11 cellular contexts compared by ENCODE assay signal in the genomic region with DNA sequence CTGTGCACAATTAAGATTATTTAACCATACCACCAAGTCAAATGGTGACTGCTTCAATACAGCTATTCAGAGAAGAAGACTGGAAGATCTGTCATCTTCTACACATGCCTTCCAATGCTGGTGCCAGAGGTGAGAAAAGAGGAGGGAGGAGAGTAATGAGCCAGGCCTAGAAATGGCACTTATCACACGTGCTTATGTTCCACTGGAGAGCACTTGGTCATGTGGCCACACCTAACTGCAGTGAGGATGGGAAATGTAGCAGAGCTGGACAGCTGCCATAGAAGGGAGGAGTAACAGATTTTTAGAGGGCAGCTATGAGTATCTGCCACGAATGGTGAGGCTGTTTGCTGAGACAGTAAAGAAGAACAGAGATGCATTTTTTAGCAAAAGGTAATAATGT.
DNase-seq lines count a peak whose midpoint lies in the region; ATAC-seq and TF ChIP-seq lines count a peak whose summit lies in the region.
"Had no signal": no experiment of that assay in that cellular context is flagged by ENCODE, and none has a peak within 500 bp of the region (broad histone marks: within the 10 kb centered on the region; RNA-seq: fewer than 3 reads in every experiment).

No MANE protein-coding gene starts in this region.

- intact Hi-C loops in left lung (cut with DNase I) = no loop called here

- WGBS in smooth muscle cell (ENCODE audit: low lambda C conversion rate) = 84% methylated on average over 2 of the region's 2 CpGs

- H3K27ac ChIP-seq in left lung (no peak overlapping the region), smooth muscle cell (ENCODE audit: low read depth) (no peak overlapping the region)
- H3K27ac ChIP-seq: ovary had no signal

- ATAC-seq in left lung (peak; percentile 91), HG03196 (IDR thresholded peaks at IDR 0.05; ENCODE audit: unreplicated experiment) (no peak), HG03039 (IDR thresholded peaks at IDR 0.05; ENCODE audit: unreplicated experiment) (no peak)

- peaks cover 0 to 9% of the 10 kb centered on the region in 2 donors for H3K36me3 ChIP-seq in left lung
- no peaks in the 10 kb centered on the region for H3K36me3 ChIP-seq in smooth muscle cell (ENCODE audit: low read depth)
- H3K36me3 ChIP-seq: ovary had no signal

- peaks cover 3% of the 10 kb centered on the region for H3K79me2 ChIP-seq in smooth muscle cell (ENCODE audit: low read depth)

- H3K9me3 ChIP-seq in left lung (no peaks in the 10 kb centered on the region), smooth muscle cell (replicated peaks; ENCODE audit: low read depth) (no peaks in the 10 kb centered on the region)
- H3K9me3 ChIP-seq: ovary had no signal

- no peak overlapping the region for H2AFZ ChIP-seq in smooth muscle cell (ENCODE audit: low read depth)

- peak; percentile 15 for DNase-seq in DMS53 treated with DMSO at 0.1 percent for 48 hours (lab: John Stamatoyannopoulos, UW; ENCODE audit: unreplicated experiment)
- DNase-seq in NCI-H1105 (lab: John Stamatoyannopoulos, UW) = peak; percentile 44
- peak; percentile 12 for DNase-seq in astrocyte of the hippocampus (ENCODE audit: low read depth, low spot score)
- DNase-seq in left lung = peak in 1 of 2 donors; percentile 59
- no peak for DNase-seq in smooth muscle cell (lab: John Stamatoyannopoulos, UW; ENCODE audit: unreplicated experiment)
- no peak for DNase-seq in NCI-H446 treated with DMSO at 0.1 percent for 48 hours (lab: John Stamatoyannopoulos, UW)
- DNase-seq: activated CD4-positive, alpha-beta T cell treated with anti-CD3 and anti-CD28 coated beads, Interleukin-2, amount 10 ng/mL, durations not matched to agents 24 days and 14 days; GDM1; ovary had no signal

- no peak overlapping the region for H3K4me2 ChIP-seq in smooth muscle cell

- no peaks in the 10 kb centered on the region for H3F3A ChIP-seq in smooth muscle cell (ENCODE audit: low read depth)

- H3K4me1 ChIP-seq in left lung (peaks cover 0 to 9% of the 10 kb centered on the region in 2 donors), smooth muscle cell (ENCODE audit: low read depth) (no peaks in the 10 kb centered on the region)

- H3K27me3 ChIP-seq in left lung (no peaks in the 10 kb centered on the region), smooth muscle cell (ENCODE audit: low read depth) (no peaks in the 10 kb centered on the region)
- H3K27me3 ChIP-seq: ovary had no signal

- H4K20me1 ChIP-seq in smooth muscle cell (ENCODE audit: low read depth) = peaks cover 8% of the 10 kb centered on the region

- H3K4me3 ChIP-seq in left lung = no peak overlapping the region
- H3K4me3 ChIP-seq in smooth muscle cell = no peak overlapping the region
- H3K4me3 ChIP-seq: ovary had no signal

- TF ChIP-seq CTCF in left lung (IDR thresholded peaks at IDR 0.05) = no peak
- no peak for TF ChIP-seq CTCF in smooth muscle cell (IDR thresholded peaks at IDR 0.05; ENCODE audit: borderline replicate concordance, insufficient read depth, poor library complexity, severe bottlenecking)

- H3K9ac ChIP-seq in smooth muscle cell (ENCODE audit: low read depth) = no peak overlapping the region

Comparison
In these comparisons a context has a peak if more than half of its experiments do, and no peak if none do; other contexts are left out.
1. DNase-seq: peak in DMS53 treated with DMSO at 0.1 percent for 48 hours (single experiment), NCI-H1105 (single experiment) and astrocyte of the hippocampus (single experiment); none in smooth muscle cell (single experiment) and NCI-H446 treated with DMSO at 0.1 percent for 48 hours (single experiment).